In genomic region chr11:110184974-110185597, GRCh38 we compare ENCODE assay signal across 14 cellular contexts.
DNase-seq lines count a peak whose midpoint lies in the region; ATAC-seq and TF ChIP-seq lines count a peak whose summit lies in the region.
"Had no signal": no experiment of that assay in that cellular context is flagged by ENCODE, and none has a peak within 500 bp of the region (broad histone marks: within the 10 kb centered on the region; RNA-seq: fewer than 3 reads in every experiment).

No MANE protein-coding gene starts in this region.

- peak in 3 of 4 donors; percentile 37 to 48 (median 44) for ATAC-seq in psoas muscle
- ATAC-seq: gastroesophageal sphincter, left lobe of liver had no signal

- H3K4me3 Mint-ChIP-seq in HFFc6, result peak overlapping the region; percentile 15; the same call in 1 of the 2 replicates

- H3K27me3 ChIP-seq in psoas muscle (ENCODE audit: insufficient read depth in 3 of 3, low read length in 2 of 3), result no peaks in the 10 kb centered on the region
- H3K27me3 ChIP-seq: BLaER1, gastroesophageal sphincter had no signal

- H3K36me3 Mint-ChIP-seq in HFFc6 (ENCODE audit: low read depth), result no peaks in the 10 kb centered on the region

- H3K4me1 Mint-ChIP-seq in HFFc6 (ENCODE audit: low read depth), result peaks cover 32% of the 10 kb centered on the region

- DNase-seq in HFFc6, result no peak
- DNase-seq in astrocyte of the cerebellum (ENCODE audit: low read depth), result peak; percentile 91
- peak; percentile 43 for DNase-seq in fibroblast of the aortic adventitia (ENCODE audit: low read depth)
- no peak for DNase-seq in psoas muscle
- no peak for DNase-seq in NCI-H2081 (lab: John Stamatoyannopoulos, UW)
- no peak for DNase-seq in DMS 273 (lab: John Stamatoyannopoulos, UW; ENCODE audit: unreplicated experiment)
- DNase-seq in NCI-H774 (lab: John Stamatoyannopoulos, UW), result no peak
- no peak for DNase-seq in pons (ENCODE audit: low spot score)
- DNase-seq: activated T-cell treated with anti-CD3 and anti-CD28 coated beads, Interleukin-2, amount 50 U/mL, for 1 hour; SHP77; stimulated activated CD4-positive, alpha-beta T cell treated with anti-CD3 and anti-CD28 coated beads, Interleukin-1b, Interleukin-23, amount 100 ng/mL, for 48 hours had no signal

- peaks cover 9% of the 10 kb centered on the region for H3K27me3 Mint-ChIP-seq in HFFc6 (ENCODE audit: insufficient read depth)

- H3K27ac ChIP-seq in psoas muscle, result no peak overlapping the region
- H3K27ac ChIP-seq: BLaER1, gastroesophageal sphincter had no signal

- H3K4me3 ChIP-seq in astrocyte of the cerebellum (ENCODE audit: low read depth, low read length), result no peak overlapping the region
- H3K4me3 ChIP-seq in fibroblast of the aortic adventitia (ENCODE audit: low read depth, low read length), result no peak overlapping the region
- H3K4me3 ChIP-seq in psoas muscle, result no peak overlapping the region
- H3K4me3 ChIP-seq: BLaER1, gastroesophageal sphincter had no signal

- 77 to 90% (median 84%) methylated on average over 5 of the region's 5 CpGs for WGBS in psoas muscle, 3 donors

- intact Hi-C loops in psoas muscle (cut with DNase I), result loop anchor here in 1 of 2 donors (10.0 kb wide), 1 partner anchor 230 kb away; no protein-coding TSS in a partner anchor

- no peaks in the 10 kb centered on the region for H3K9me3 ChIP-seq in psoas muscle
- H3K9me3 ChIP-seq: BLaER1, gastroesophageal sphincter had no signal

- TF ChIP-seq CTCF in HFFc6 (IDR thresholded peaks at IDR 0.05) (no peak), astrocyte of the cerebellum (IDR thresholded peaks at IDR 0.05; ENCODE audit: low read depth, low read length, missing control alignments) (no peak), fibroblast of the aortic adventitia (IDR thresholded peaks at IDR 0.05; ENCODE audit: insufficient read depth, low read length) (no peak), psoas muscle (IDR thresholded peaks at IDR 0.05) (no peak)

- H3K9me3 Mint-ChIP-seq in HFFc6, result no peaks in the 10 kb centered on the region

- H3K27ac Mint-ChIP-seq in HFFc6, result no peak overlapping the region

- in situ Hi-C loops in astrocyte of the cerebellum (cut with HindIII; ENCODE audit: low sequenced_read_pairs), result no loop called here

- H3K36me3 ChIP-seq in psoas muscle (ENCODE audit: insufficient read depth in 1 of 2, low read depth in 1 of 2), result no peaks in the 10 kb centered on the region
- H3K36me3 ChIP-seq: BLaER1, gastroesophageal sphincter had no signal

- no peaks in the 10 kb centered on the region for H3K4me1 ChIP-seq in psoas muscle
- H3K4me1 ChIP-seq: gastroesophageal sphincter had no signal

Comparison
In these comparisons a context has a peak if more than half of its experiments do, and no peak if none do; other contexts are left out.
1. DNase-seq: peak in astrocyte of the cerebellum (single experiment) and fibroblast of the aortic adventitia (single experiment); none in HFFc6 (single experiment), psoas muscle (0 of 2), NCI-H2081 (0 of 2), DMS 273 (single experiment), NCI-H774 (single experiment) and pons (single experiment).